1 cellular context compared by ENCODE assay signal in the genomic region with DNA sequence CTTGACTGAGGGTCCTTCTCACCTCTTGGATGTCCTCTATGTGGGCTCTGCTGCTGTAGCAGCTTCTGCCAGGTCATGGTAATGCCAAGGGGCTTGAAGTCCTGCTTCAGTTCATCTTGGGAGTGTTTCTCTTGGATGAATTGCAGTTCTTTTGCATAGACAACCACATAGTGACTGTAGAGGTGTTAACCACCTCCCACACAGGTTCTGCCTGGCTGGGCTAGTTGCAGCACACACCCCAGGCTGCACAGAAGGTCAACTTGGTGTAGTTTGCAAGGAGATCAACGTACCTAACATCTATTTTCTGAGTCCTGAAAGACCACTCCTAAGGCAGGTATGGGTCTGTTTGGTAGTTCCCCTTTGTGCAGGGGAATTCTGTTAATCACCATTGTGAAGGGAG.
TF ChIP-seq lines count a peak whose summit lies in the region.

No MANE protein-coding gene starts in this region.

TF ChIP-seq in HepG2, 621 proteins besides CTCF, POLR2A, EP300 and RAD21 (continued from another document):
- TF ChIP-seq ZFP1 (CRISPR knock-in tag; IDR thresholded peaks at IDR 0.05) (no peak), RBAK (CRISPR knock-in tag; IDR thresholded peaks at IDR 0.05) (no peak), NR2F2 (IDR thresholded peaks at IDR 0.05; ENCODE audit: borderline replicate concordance, low read depth) (no peak)
